In genomic region chr2:36975306-36975705, GRCh38 we compare ENCODE assay signal across 29 cellular contexts.
"Had no signal": no experiment of that assay in that cellular context is flagged by ENCODE, and none has a peak within 500 bp of the region (broad histone marks: within the 10 kb centered on the region; RNA-seq: fewer than 3 reads in every experiment).

No MANE protein-coding gene starts in this region.

- H3K4me1 ChIP-seq: esophagus muscularis mucosa, foreskin keratinocyte, gastrocnemius medialis had no signal

- H3K4me3 ChIP-seq: esophagus muscularis mucosa, gastrocnemius medialis had no signal

- ATAC-seq: activated CD4-positive, CD25-positive, alpha-beta regulatory T cell treated with anti-CD3 and anti-CD28 coated beads, Interleukin-2, amount 50 U/mL, for 24 hours; activated CD8-positive, alpha-beta T cell treated with anti-CD3 and anti-CD28 coated beads for 36 hours; activated T-cell treated with anti-CD3 and anti-CD28 coated beads, Interleukin-2, amount 50 U/mL, for 4 hours; activated T-helper 17 cell treated with anti-CD3 and anti-CD28 coated beads, Interleukin-2, amount 50 U/mL, for 72 hours; effector memory CD8-positive, alpha-beta T cell; foreskin keratinocyte; gastrocnemius medialis; T-helper 17 cell had no signal

- H3K36me3 ChIP-seq: brain microvascular endothelial cell, gastrocnemius medialis, WERI-Rb-1 had no signal

- H3K27ac ChIP-seq: brain microvascular endothelial cell, esophagus muscularis mucosa, foreskin keratinocyte, gastrocnemius medialis, WERI-Rb-1 had no signal

- H3K27me3 ChIP-seq: brain microvascular endothelial cell, esophagus muscularis mucosa, foreskin keratinocyte, gastrocnemius medialis had no signal

- H3K9me3 ChIP-seq: gastrocnemius medialis had no signal

- DNase-seq: activated B cell treated with CpG ODN at 0.5 μM for 24 hours; activated CD4-positive, alpha-beta T cell treated with anti-CD3 and anti-CD28 coated beads for 48 hours; activated CD4-positive, alpha-beta T cell treated with anti-CD3 and anti-CD28 coated beads, Interleukin-2, amount 50 U/mL, for 1 hour; activated CD4-positive, alpha-beta T cell treated with anti-CD3 and anti-CD28 coated beads, Interleukin-2, amount 50 U/mL, for 48 hours; activated CD8-positive, alpha-beta memory T cell treated with anti-CD3 and anti-CD28 coated beads for 24 hours; activated CD8-positive, alpha-beta T cell treated with anti-CD3 and anti-CD28 coated beads for 36 hours; activated effector memory CD4-positive, alpha-beta T cell treated with Interleukin-2 at 50 U/mL for 16 hours; activated gamma-delta T cell treated with Interleukin-2 at 50 U/mL for 16 hours; activated naive CD4-positive, alpha-beta T cell treated with anti-CD3 and anti-CD28 coated beads, Interleukin-2, amount 50 U/mL, for 16 hours; activated naive CD4-positive, alpha-beta T cell treated with Interleukin-2 at 50 U/mL for 16 hours; activated T-cell treated with anti-CD3 and anti-CD28 coated beads, Interleukin-2, amount 50 U/mL, for 4 hours; amniotic stem cell; anterior cingulate cortex; brain microvascular endothelial cell; caudate nucleus; cortex of kidney; dermis blood vessel endothelial cell; effector CD4-positive, alpha-beta T cell; effector memory CD8-positive, alpha-beta T cell; erythroblast; foreskin keratinocyte; gastrocnemius medialis; T-helper 1 cell; T-helper 17 cell; T1000; WERI-Rb-1 had no signal
